In genomic region chr6:90204327-90204726, GRCh38 we compare ENCODE assay signal across 21 cellular contexts.
DNase-seq lines count a peak whose midpoint lies in the region; ATAC-seq and TF ChIP-seq lines count a peak whose summit lies in the region.
"Had no signal": no experiment of that assay in that cellular context is flagged by ENCODE, and none has a peak within 500 bp of the region (broad histone marks: within the 10 kb centered on the region; RNA-seq: fewer than 3 reads in every experiment).

No MANE protein-coding gene starts in this region.

- peaks cover 88% of the 10 kb centered on the region for H3K36me3 Mint-ChIP-seq in activated T-cell treated with anti-CD3 and anti-CD28 coated beads, Interleukin-2, amount 50 U/mL, for 24 hours (ENCODE audit: low read depth)
- H3K36me3 Mint-ChIP-seq in neural progenitor cell, result peaks cover 28% of the 10 kb centered on the region

- no peaks in the 10 kb centered on the region for H3K27me3 ChIP-seq in RWPE2 (ENCODE audit: insufficient read depth, poor library complexity, severe bottlenecking)
- no peaks in the 10 kb centered on the region for H3K27me3 ChIP-seq in esophagus squamous epithelium
- no peaks in the 10 kb centered on the region for H3K27me3 ChIP-seq in neural progenitor cell
- no peaks in the 10 kb centered on the region for H3K27me3 ChIP-seq in lower lobe of right lung (ENCODE audit: low read depth)

- no peaks in the 10 kb centered on the region for H3K27me3 Mint-ChIP-seq in activated T-cell treated with anti-CD3 and anti-CD28 coated beads, Interleukin-2, amount 50 U/mL, for 24 hours
- peaks cover 5% of the 10 kb centered on the region for H3K27me3 Mint-ChIP-seq in neural progenitor cell (ENCODE audit: insufficient read depth, low read depth)
- H3K27me3 Mint-ChIP-seq: activated CD4-positive, alpha-beta memory T cell treated with anti-CD3 and anti-CD28 coated beads for 36 hours; stimulated activated memory B cell treated with anti-CD40 and anti-IgM and Interleukin-4, amounts not matched to agents 10 μg/mL and 1 μg/mL and 100 μg/mL, for 72 hours; type B pancreatic cell had no signal

- peak overlapping the region; percentile 39 for H3K4me2 ChIP-seq in neural progenitor cell
- H3K4me2 ChIP-seq: A549, GM23338 had no signal

- ATAC-seq in RWPE2 (ENCODE audit: low read depth), result peak; percentile 56
- ATAC-seq in GM19035 (IDR thresholded peaks at IDR 0.05; ENCODE audit: unreplicated experiment), result no peak
- no peak for ATAC-seq in lower lobe of right lung
- ATAC-seq: A549; GM23338; Panc1; stimulated activated memory B cell treated with anti-CD40 and anti-IgM and Interleukin-4, amounts not matched to agents 10 μg/mL and 1 μg/mL and 100 μg/mL, for 72 hours had no signal

- no peak overlapping the region for H3K4me3 ChIP-seq in RWPE2 (ENCODE audit: severe bottlenecking)
- H3K4me3 ChIP-seq in esophagus squamous epithelium, result peak overlapping the region in 1 of 4 donors; percentile 25
- no peak overlapping the region for H3K4me3 ChIP-seq in neural progenitor cell
- H3K4me3 ChIP-seq in lower lobe of right lung, result no peak overlapping the region
- H3K4me3 ChIP-seq: A549, GM23338 had no signal

- TF ChIP-seq POLR2A in esophagus squamous epithelium (IDR thresholded peaks at IDR 0.05), result no peak

- no peak overlapping the region for H3K9ac ChIP-seq in neural progenitor cell

- H3K4me1 Mint-ChIP-seq in activated T-cell treated with anti-CD3 and anti-CD28 coated beads, Interleukin-2, amount 50 U/mL, for 24 hours (ENCODE audit: low read depth), result peaks cover 87% of the 10 kb centered on the region
- H3K4me1 Mint-ChIP-seq in neural progenitor cell, result peaks cover 14% of the 10 kb centered on the region
- H3K4me1 Mint-ChIP-seq: GM23338 had no signal

- H4K20me1 ChIP-seq in neural progenitor cell (ENCODE audit: low read depth), result no peaks in the 10 kb centered on the region

- WGBS in esophagus squamous epithelium, 2 donors, result 35 to 42% methylated on average over 4 of the region's 4 CpGs

- TF ChIP-seq CTCF in RWPE2 (IDR thresholded peaks at IDR 0.05; ENCODE audit: poor library complexity, severe bottlenecking), result no peak
- no peak for TF ChIP-seq CTCF in esophagus squamous epithelium (IDR thresholded peaks at IDR 0.05)
- no peak for TF ChIP-seq CTCF in neural progenitor cell (IDR thresholded peaks at IDR 0.05)
- no peak for TF ChIP-seq CTCF in lower lobe of right lung (IDR thresholded peaks at IDR 0.05)

- no peaks in the 10 kb centered on the region for H3K9me3 ChIP-seq in RWPE2 (ENCODE audit: severe bottlenecking)
- no peaks in the 10 kb centered on the region for H3K9me3 ChIP-seq in esophagus squamous epithelium
- no peaks in the 10 kb centered on the region for H3K9me3 ChIP-seq in neural progenitor cell (ENCODE audit: low read depth)
- no peaks in the 10 kb centered on the region for H3K9me3 ChIP-seq in lower lobe of right lung
- H3K9me3 ChIP-seq: A549 had no signal

- peak overlapping the region; percentile 12 for H3K27ac Mint-ChIP-seq in activated T-cell treated with anti-CD3 and anti-CD28 coated beads, Interleukin-2, amount 50 U/mL, for 24 hours
- H3K27ac Mint-ChIP-seq in neural progenitor cell, result no peak overlapping the region
- H3K27ac Mint-ChIP-seq: activated CD4-positive, alpha-beta memory T cell treated with anti-CD3 and anti-CD28 coated beads for 36 hours; GM23338; stimulated activated memory B cell treated with anti-CD40 and anti-IgM and Interleukin-4, amounts not matched to agents 10 μg/mL and 1 μg/mL and 100 μg/mL, for 72 hours; type B pancreatic cell had no signal

- no peaks in the 10 kb centered on the region for H3K79me2 ChIP-seq in neural progenitor cell (ENCODE audit: low read depth)

- H3K9me3 Mint-ChIP-seq in activated T-cell treated with anti-CD3 and anti-CD28 coated beads, Interleukin-2, amount 50 U/mL, for 24 hours, result peaks cover 2% of the 10 kb centered on the region
- peaks cover 13% of the 10 kb centered on the region for H3K9me3 Mint-ChIP-seq in neural progenitor cell
- H3K9me3 Mint-ChIP-seq: stimulated activated memory B cell treated with anti-CD40 and anti-IgM and Interleukin-4, amounts not matched to agents 10 μg/mL and 1 μg/mL and 100 μg/mL, for 72 hours had no signal

- H3K27ac ChIP-seq in RWPE2 (ENCODE audit: poor library complexity, severe bottlenecking) (no peak overlapping the region), esophagus squamous epithelium (peak overlapping the region; percentile 34 to 71 (median 51)), neural progenitor cell (no peak overlapping the region), lower lobe of right lung (no peak overlapping the region)
- H3K27ac ChIP-seq: A549, C4-2B had no signal

- intact Hi-C loops in esophagus squamous epithelium (cut with DNase I) (no loop called here), lower lobe of right lung (cut with DNase I) (no loop called here)

- no peaks in the 10 kb centered on the region for H3K36me3 ChIP-seq in RWPE2 (ENCODE audit: low read depth)
- H3K36me3 ChIP-seq in esophagus squamous epithelium, result no peaks in the 10 kb centered on the region
- H3K36me3 ChIP-seq in neural progenitor cell, result no peaks in the 10 kb centered on the region
- no peaks in the 10 kb centered on the region for H3K36me3 ChIP-seq in lower lobe of right lung

- H3K4me1 ChIP-seq in RWPE2 (ENCODE audit: insufficient read depth, poor library complexity, severe bottlenecking), result peaks cover 8% of the 10 kb centered on the region
- peaks cover 6 to 22% (median 11%) of the 10 kb centered on the region in 3 donors for H3K4me1 ChIP-seq in esophagus squamous epithelium
- H3K4me1 ChIP-seq in neural progenitor cell, result peaks cover 21% of the 10 kb centered on the region
- H3K4me1 ChIP-seq in lower lobe of right lung, result no peaks in the 10 kb centered on the region
- H3K4me1 ChIP-seq: A549 had no signal

- no peaks in the 10 kb centered on the region for H3F3A ChIP-seq in neural progenitor cell (ENCODE audit: low read depth)

- H3K4me3 Mint-ChIP-seq in activated T-cell treated with anti-CD3 and anti-CD28 coated beads, Interleukin-2, amount 50 U/mL, for 24 hours, result no peak overlapping the region
- no peak overlapping the region for H3K4me3 Mint-ChIP-seq in neural progenitor cell
- H3K4me3 Mint-ChIP-seq: activated CD4-positive, alpha-beta memory T cell treated with anti-CD3 and anti-CD28 coated beads for 36 hours; GM23338; stimulated activated memory B cell treated with anti-CD40 and anti-IgM and Interleukin-4, amounts not matched to agents 10 μg/mL and 1 μg/mL and 100 μg/mL, for 72 hours; type B pancreatic cell had no signal

- H2AFZ ChIP-seq in neural progenitor cell (replicated peaks), result no peak overlapping the region
- H2AFZ ChIP-seq: GM23338 had no signal

- no peak for DNase-seq in activated T-cell treated with anti-CD3 and anti-CD28 coated beads, Interleukin-2, amount 50 U/mL, for 24 hours
- no peak for DNase-seq in activated T-cell treated with anti-CD3 and anti-CD28 coated beads, Interleukin-2, amount 50 U/mL, for 1 hour
- no peak for DNase-seq in RWPE2 (ENCODE audit: low spot score)
- DNase-seq in esophagus squamous epithelium (lab: John Stamatoyannopoulos, UW), result no peak
- DNase-seq in neural progenitor cell (ENCODE audit: low spot score), result peak; percentile 11
- DNase-seq in cerebellum (ENCODE audit: low spot score), result no peak
- no peak for DNase-seq in lower lobe of right lung
- DNase-seq: activated CD4-positive, alpha-beta memory T cell treated with anti-CD3 and anti-CD28 coated beads for 36 hours; anterior cingulate cortex; DMS 273 treated with DMSO at 0.1 percent for 48 hours; KG1; NCI-H1048; NCI-H2171; NCI-H82 had no signal

Comparison
In these comparisons a context has a peak if more than half of its experiments do, and no peak if none do; other contexts are left out.
1. H3K27ac ChIP-seq: peak in esophagus squamous epithelium (4 of 4); none in RWPE2 (single experiment), neural progenitor cell (single experiment) and lower lobe of right lung (single experiment).